ENCODE assay signal across 27 cellular contexts in genomic region chr1:162204883-162205132, GRCh38.
"Had no signal": no experiment of that assay in that cellular context is flagged by ENCODE, and none has a peak within 500 bp of the region (broad histone marks: within the 10 kb centered on the region; RNA-seq: fewer than 3 reads in every experiment).

No MANE protein-coding gene starts in this region.

- H3K4me1 Mint-ChIP-seq: naive thymus-derived CD4-positive, alpha-beta T cell; natural killer cell; stimulated activated effector memory CD8-positive, alpha-beta T cell treated with anti-CD3 and anti-CD28 coated beads, Interleukin-12 subunit alpha, Interleukin-12 subunit beta, amount 100 ng/mL, for 72 hours; stimulated activated naive B cell treated with anti-CD40 and anti-IgM and Interleukin-4, amounts not matched to agents 10 μg/mL and 1 μg/mL and 100 μg/mL, for 72 hours; stimulated activated naive CD8-positive, alpha-beta T cell treated with anti-CD3 and anti-CD28 coated beads, Interleukin-15, amount 100 ng/mL, for 72 hours had no signal

- H3K9me3 ChIP-seq: neutrophil, pancreas, prostate gland, right lobe of liver, sigmoid colon, thoracic aorta, thyroid gland, tibial nerve, upper lobe of left lung, vagina had no signal

- H3K4me3 Mint-ChIP-seq: naive thymus-derived CD4-positive, alpha-beta T cell; natural killer cell; nephron progenitor cell; neural crest cell; stimulated activated effector memory CD8-positive, alpha-beta T cell treated with anti-CD3 and anti-CD28 coated beads, Interleukin-12 subunit alpha, Interleukin-12 subunit beta, amount 100 ng/mL, for 72 hours; stimulated activated naive B cell treated with anti-CD40 and anti-IgM and Interleukin-4, amounts not matched to agents 10 μg/mL and 1 μg/mL and 100 μg/mL, for 72 hours; stimulated activated naive CD8-positive, alpha-beta T cell treated with anti-CD3 and anti-CD28 coated beads, Interleukin-15, amount 100 ng/mL, for 72 hours had no signal

- H3K27ac Mint-ChIP-seq: naive thymus-derived CD4-positive, alpha-beta T cell; natural killer cell; nephron progenitor cell; stimulated activated effector memory CD8-positive, alpha-beta T cell treated with anti-CD3 and anti-CD28 coated beads, Interleukin-12 subunit alpha, Interleukin-12 subunit beta, amount 100 ng/mL, for 72 hours; stimulated activated naive B cell treated with anti-CD40 and anti-IgM and Interleukin-4, amounts not matched to agents 10 μg/mL and 1 μg/mL and 100 μg/mL, for 72 hours; stimulated activated naive CD8-positive, alpha-beta T cell treated with anti-CD3 and anti-CD28 coated beads, Interleukin-15, amount 100 ng/mL, for 72 hours had no signal

- H3K27ac ChIP-seq: neutrophil, pancreas, prostate gland, thoracic aorta, thyroid gland, tibial nerve, upper lobe of left lung, vagina had no signal

- H3K9me3 Mint-ChIP-seq: natural killer cell; stimulated activated effector memory CD8-positive, alpha-beta T cell treated with anti-CD3 and anti-CD28 coated beads, Interleukin-12 subunit alpha, Interleukin-12 subunit beta, amount 100 ng/mL, for 72 hours; stimulated activated naive CD8-positive, alpha-beta T cell treated with anti-CD3 and anti-CD28 coated beads, Interleukin-15, amount 100 ng/mL, for 72 hours had no signal

- DNase-seq: naive thymus-derived CD4-positive, alpha-beta T cell; natural killer cell; nephron progenitor cell; nucleus accumbens; pancreas; right cardiac atrium; right lobe of liver; sigmoid colon; small intestine; stimulated activated CD4-positive, alpha-beta T cell treated with anti-CD3 and anti-CD28 coated beads, Interleukin-15, amount 100 ng/mL, for 24 hours; stimulated activated CD4-positive, alpha-beta T cell treated with anti-CD3 and anti-CD28 coated beads, Interleukin-2, amount 100 ng/mL, for 24 hours; stimulated activated CD4-positive, alpha-beta T cell treated with anti-CD3 and anti-CD28 coated beads, Interleukin-2, amount 100 ng/mL, for 48 hours; stimulated activated CD4-positive, alpha-beta T cell treated with anti-CD3 and anti-CD28 coated beads, Interleukin-4, amount 100 ng/mL, for 24 hours; stimulated activated naive B cell treated with anti-CD40 and anti-IgM and Interleukin-4, amounts not matched to agents 10 μg/mL and 1 μg/mL and 100 μg/mL, for 72 hours; stimulated activated naive CD8-positive, alpha-beta T cell treated with anti-CD3 and anti-CD28 coated beads, Interleukin-15, amount 100 ng/mL, for 72 hours; stimulated activated naive CD8-positive, alpha-beta T cell treated with anti-CD3 and anti-CD28 coated beads, Interleukin-15, Interleukin-2, amounts not matched to agents 100 U/mL and 50 U/mL, for 24 hours; substantia nigra; thyroid gland; trophoblast cell; upper lobe of left lung had no signal

- H3K36me3 Mint-ChIP-seq: naive thymus-derived CD4-positive, alpha-beta T cell; natural killer cell; stimulated activated effector memory CD8-positive, alpha-beta T cell treated with anti-CD3 and anti-CD28 coated beads, Interleukin-12 subunit alpha, Interleukin-12 subunit beta, amount 100 ng/mL, for 72 hours; stimulated activated naive B cell treated with anti-CD40 and anti-IgM and Interleukin-4, amounts not matched to agents 10 μg/mL and 1 μg/mL and 100 μg/mL, for 72 hours had no signal

- ATAC-seq: naive thymus-derived CD4-positive, alpha-beta T cell; natural killer cell; pancreas; right cardiac atrium; stimulated activated effector memory CD8-positive, alpha-beta T cell treated with anti-CD3 and anti-CD28 coated beads, Interleukin-12 subunit alpha, Interleukin-12 subunit beta, amount 100 ng/mL, for 72 hours; stimulated activated naive B cell treated with anti-CD40 and anti-IgM and Interleukin-4, amounts not matched to agents 10 μg/mL and 1 μg/mL and 100 μg/mL, for 72 hours; stimulated activated naive CD8-positive, alpha-beta T cell treated with anti-CD3 and anti-CD28 coated beads, Interleukin-15, amount 100 ng/mL, for 72 hours; stimulated activated naive CD8-positive, alpha-beta T cell treated with anti-CD3 and anti-CD28 coated beads, Interleukin-15, Interleukin-2, amounts not matched to agents 100 U/mL and 50 U/mL, for 24 hours had no signal

- H3K4me3 ChIP-seq: pancreas, prostate gland, right lobe of liver, sigmoid colon, thoracic aorta, thyroid gland, tibial nerve, upper lobe of left lung, vagina had no signal

- H3K4me1 ChIP-seq: thyroid gland had no signal

- H3K36me3 ChIP-seq: neutrophil, pancreas, prostate gland, right lobe of liver, sigmoid colon, thoracic aorta, thyroid gland, tibial nerve, upper lobe of left lung, vagina had no signal

- H3K27me3 ChIP-seq: neutrophil, pancreas, right lobe of liver, sigmoid colon, thyroid gland, tibial nerve, upper lobe of left lung, vagina had no signal
